Comparison of ENCODE assay signal across 1 cellular context in genomic region chr17:8410882-8411238, GRCh38.
TF ChIP-seq lines count a peak whose summit lies in the region.

No MANE protein-coding gene starts in this region.

TF ChIP-seq in GM23338, 12 proteins besides CTCF, POLR2A, EP300 and RAD21 (continued from another document):
- TF ChIP-seq, protein P1, sequence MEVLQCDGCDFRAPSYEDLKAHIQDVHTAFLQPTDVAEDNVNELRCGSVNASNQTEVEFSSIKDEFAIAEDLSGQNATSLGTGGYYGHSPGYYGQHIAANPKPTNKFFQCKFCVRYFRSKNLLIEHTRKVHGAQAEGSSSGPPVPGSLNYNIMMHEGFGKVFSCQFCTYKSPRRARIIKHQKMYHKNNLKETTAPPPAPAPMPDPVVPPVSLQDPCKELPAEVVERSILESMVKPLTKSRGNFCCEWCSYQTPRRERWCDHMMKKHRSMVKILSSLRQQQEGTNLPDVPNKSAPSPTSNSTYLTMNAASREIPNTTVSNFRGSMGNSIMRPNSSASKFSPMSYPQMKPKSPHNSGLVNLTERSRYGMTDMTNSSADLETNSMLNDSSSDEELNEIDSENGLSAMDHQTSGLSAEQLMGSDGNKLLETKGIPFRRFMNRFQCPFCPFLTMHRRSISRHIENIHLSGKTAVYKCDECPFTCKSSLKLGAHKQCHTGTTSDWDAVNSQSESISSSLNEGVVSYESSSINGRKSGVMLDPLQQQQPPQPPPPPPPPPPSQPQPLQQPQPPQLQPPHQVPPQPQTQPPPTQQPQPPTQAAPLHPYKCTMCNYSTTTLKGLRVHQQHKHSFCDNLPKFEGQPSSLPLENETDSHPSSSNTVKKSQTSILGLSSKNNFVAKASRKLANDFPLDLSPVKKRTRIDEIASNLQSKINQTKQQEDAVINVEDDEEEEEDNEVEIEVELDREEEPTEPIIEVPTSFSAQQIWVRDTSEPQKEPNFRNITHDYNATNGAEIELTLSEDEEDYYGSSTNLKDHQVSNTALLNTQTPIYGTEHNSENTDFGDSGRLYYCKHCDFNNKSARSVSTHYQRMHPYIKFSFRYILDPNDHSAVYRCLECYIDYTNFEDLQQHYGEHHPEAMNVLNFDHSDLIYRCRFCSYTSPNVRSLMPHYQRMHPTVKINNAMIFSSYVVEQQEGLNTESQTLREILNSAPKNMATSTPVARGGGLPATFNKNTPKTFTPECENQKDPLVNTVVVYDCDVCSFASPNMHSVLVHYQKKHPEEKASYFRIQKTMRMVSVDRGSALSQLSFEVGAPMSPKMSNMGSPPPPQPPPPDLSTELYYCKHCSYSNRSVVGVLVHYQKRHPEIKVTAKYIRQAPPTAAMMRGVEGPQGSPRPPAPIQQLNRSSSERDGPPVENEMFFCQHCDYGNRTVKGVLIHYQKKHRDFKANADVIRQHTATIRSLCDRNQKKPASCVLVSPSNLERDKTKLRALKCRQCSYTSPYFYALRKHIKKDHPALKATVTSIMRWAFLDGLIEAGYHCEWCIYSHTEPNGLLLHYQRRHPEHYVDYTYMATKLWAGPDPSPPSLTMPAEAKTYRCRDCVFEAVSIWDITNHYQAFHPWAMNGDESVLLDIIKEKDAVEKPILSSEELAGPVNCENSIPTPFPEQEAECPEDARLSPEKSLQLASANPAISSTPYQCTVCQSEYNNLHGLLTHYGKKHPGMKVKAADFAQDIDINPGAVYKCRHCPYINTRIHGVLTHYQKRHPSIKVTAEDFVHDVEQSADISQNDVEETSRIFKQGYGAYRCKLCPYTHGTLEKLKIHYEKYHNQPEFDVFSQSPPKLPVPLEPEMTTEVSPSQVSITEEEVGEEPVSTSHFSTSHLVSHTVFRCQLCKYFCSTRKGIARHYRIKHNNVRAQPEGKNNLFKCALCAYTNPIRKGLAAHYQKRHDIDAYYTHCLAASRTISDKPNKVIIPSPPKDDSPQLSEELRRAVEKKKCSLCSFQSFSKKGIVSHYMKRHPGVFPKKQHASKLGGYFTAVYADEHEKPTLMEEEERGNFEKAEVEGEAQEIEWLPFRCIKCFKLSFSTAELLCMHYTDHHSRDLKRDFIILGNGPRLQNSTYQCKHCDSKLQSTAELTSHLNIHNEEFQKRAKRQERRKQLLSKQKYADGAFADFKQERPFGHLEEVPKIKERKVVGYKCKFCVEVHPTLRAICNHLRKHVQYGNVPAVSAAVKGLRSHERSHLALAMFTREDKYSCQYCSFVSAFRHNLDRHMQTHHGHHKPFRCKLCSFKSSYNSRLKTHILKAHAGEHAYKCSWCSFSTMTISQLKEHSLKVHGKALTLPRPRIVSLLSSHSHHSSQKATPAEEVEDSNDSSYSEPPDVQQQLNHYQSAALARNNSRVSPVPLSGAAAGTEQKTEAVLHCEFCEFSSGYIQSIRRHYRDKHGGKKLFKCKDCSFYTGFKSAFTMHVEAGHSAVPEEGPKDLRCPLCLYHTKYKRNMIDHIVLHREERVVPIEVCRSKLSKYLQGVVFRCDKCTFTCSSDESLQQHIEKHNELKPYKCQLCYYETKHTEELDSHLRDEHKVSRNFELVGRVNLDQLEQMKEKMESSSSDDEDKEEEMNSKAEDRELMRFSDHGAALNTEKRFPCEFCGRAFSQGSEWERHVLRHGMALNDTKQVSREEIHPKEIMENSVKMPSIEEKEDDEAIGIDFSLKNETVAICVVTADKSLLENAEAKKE (CRISPR knock-in tag; IDR thresholded peaks at IDR 0.05): no peak
- no peak for TF ChIP-seq STAT1 (IDR thresholded peaks at IDR 0.05; ENCODE audit: unreplicated experiment)
- TF ChIP-seq POLR2AphosphoS5 (IDR thresholded peaks at IDR 0.05; ENCODE audit: low read depth): no peak
- TF ChIP-seq EZH2 (IDR thresholded peaks at IDR 0.05; ENCODE audit: low read depth, unreplicated experiment): no peak
- TF ChIP-seq ETS1 (IDR thresholded peaks at IDR 0.05): no peak
- TF ChIP-seq ZNF331 (CRISPR knock-in tag; IDR thresholded peaks at IDR 0.05; ENCODE audit: low read depth): no peak
- TF ChIP-seq NANOG (IDR thresholded peaks at IDR 0.05; ENCODE audit: borderline replicate concordance): no peak
- no peak for TF ChIP-seq JUNB (IDR thresholded peaks at IDR 0.05; ENCODE audit: unreplicated experiment)
- TF ChIP-seq ZNF114 (CRISPR knock-in tag; IDR thresholded peaks at IDR 0.05): no peak
